ENCODE assay signal across 8 cellular contexts in the genomic region with DNA sequence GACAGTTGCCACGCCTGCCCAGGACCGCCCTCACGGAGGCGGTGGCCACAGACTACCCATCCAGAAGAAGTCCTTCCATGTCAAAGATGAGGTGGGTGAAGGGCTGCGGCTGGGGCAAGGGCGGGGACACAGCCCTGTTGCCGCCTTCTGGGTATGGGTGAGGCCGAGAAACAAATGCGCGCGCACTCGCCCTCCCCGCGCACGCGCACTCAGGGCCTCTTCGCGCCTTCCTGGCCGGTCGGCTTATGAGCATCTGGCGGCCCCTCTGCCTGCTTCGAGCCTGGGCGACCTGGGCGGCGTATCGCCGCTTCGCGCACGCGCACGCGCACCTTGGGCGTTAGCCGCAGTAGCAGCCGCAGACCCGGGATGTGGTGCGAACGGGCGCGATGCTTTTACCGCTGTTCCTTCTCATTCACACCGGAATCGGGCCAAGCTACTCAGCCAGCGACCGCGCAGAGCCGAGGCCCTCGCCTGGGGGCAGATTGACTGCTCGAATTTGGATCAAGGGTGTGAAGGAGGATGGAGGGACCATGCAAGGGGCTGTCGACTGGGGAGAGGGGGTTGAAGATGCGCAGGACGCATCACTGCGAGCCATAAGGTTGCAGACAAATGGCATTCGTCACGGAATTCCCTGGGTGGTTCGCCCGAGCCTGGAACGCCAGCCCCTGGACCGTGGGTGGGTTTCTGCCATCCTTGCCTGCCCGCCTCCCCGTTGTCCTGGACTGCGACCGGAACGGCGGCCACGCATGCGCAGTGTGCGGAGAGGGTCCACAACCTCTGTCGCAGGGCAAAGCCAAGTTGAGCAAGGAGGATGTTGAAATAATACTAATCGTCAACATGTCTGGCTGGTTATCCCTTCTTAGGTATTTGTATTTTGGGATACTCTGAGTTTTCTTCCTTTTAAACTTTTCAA.
DNase-seq lines count a peak whose midpoint lies in the region; ATAC-seq lines count a peak whose summit lies in the region.

No MANE protein-coding gene starts in this region.

- intact Hi-C loops in Right ventricle myocardium superior (cut with DNase I) (no loop called here), cardiac septum (cut with DNase I) (no loop called here)

- no peaks in the 10 kb centered on the region for H3K9me3 Mint-ChIP-seq in activated naive CD8-positive, alpha-beta T cell treated with anti-CD3 and anti-CD28 coated beads, Interleukin-2, amount 50 U/mL, for 24 hours

- H3K4me1 Mint-ChIP-seq in activated naive CD8-positive, alpha-beta T cell treated with anti-CD3 and anti-CD28 coated beads, Interleukin-2, amount 50 U/mL, for 24 hours, result peaks cover 1% of the 10 kb centered on the region

- ATAC-seq in Right ventricle myocardium superior (ENCODE audit: poor library complexity), result peak; percentile 89
- peak; percentile 82 for ATAC-seq in activated naive CD8-positive, alpha-beta T cell treated with anti-CD3 and anti-CD28 coated beads, Interleukin-2, amount 50 U/mL, for 24 hours

- H3K36me3 Mint-ChIP-seq in activated naive CD8-positive, alpha-beta T cell treated with anti-CD3 and anti-CD28 coated beads, Interleukin-2, amount 50 U/mL, for 24 hours (ENCODE audit: low read depth), result no peaks in the 10 kb centered on the region

- H3K27ac Mint-ChIP-seq in activated naive CD8-positive, alpha-beta T cell treated with anti-CD3 and anti-CD28 coated beads, Interleukin-2, amount 50 U/mL, for 24 hours, result peak overlapping the region; percentile 39

- DNase-seq in Right ventricle myocardium superior, result peak; percentile 75
- no peak for DNase-seq in cardiac septum (ENCODE audit: low spot score)
- DNase-seq in activated naive CD8-positive, alpha-beta T cell treated with anti-CD3 and anti-CD28 coated beads, Interleukin-2, amount 50 U/mL, for 24 hours, result peak; percentile 42
- DNase-seq in occipital lobe (lab: John Stamatoyannopoulos, UW), result peak; percentile 8
- no peak for DNase-seq in foreskin melanocyte
- no peak for DNase-seq in iPS-NIHi11 (ENCODE audit: low spot score)
- no peak for DNase-seq in NK-92 treated with Interleukin-12 subunit alpha and Interleukin-12 subunit beta, amount 100 ng/mL, for 24 hours (lab: John Stamatoyannopoulos, UW)
- no peak for DNase-seq in OCI-M2 (lab: John Stamatoyannopoulos, UW; ENCODE audit: unreplicated experiment)

- H3K27me3 Mint-ChIP-seq in activated naive CD8-positive, alpha-beta T cell treated with anti-CD3 and anti-CD28 coated beads, Interleukin-2, amount 50 U/mL, for 24 hours, result peaks cover 1% of the 10 kb centered on the region

- no peak overlapping the region for H3K4me3 Mint-ChIP-seq in activated naive CD8-positive, alpha-beta T cell treated with anti-CD3 and anti-CD28 coated beads, Interleukin-2, amount 50 U/mL, for 24 hours

Comparison
In these comparisons a context has a peak if more than half of its experiments do, and no peak if none do; other contexts are left out.
1. DNase-seq: peak in Right ventricle myocardium superior (single experiment), activated naive CD8-positive, alpha-beta T cell treated with anti-CD3 and anti-CD28 coated beads, Interleukin-2, amount 50 U/mL, for 24 hours (single experiment) and occipital lobe (single experiment); none in cardiac septum (single experiment), foreskin melanocyte (single experiment), iPS-NIHi11 (single experiment), NK-92 treated with Interleukin-12 subunit alpha and Interleukin-12 subunit beta, amount 100 ng/mL, for 24 hours (single experiment) and OCI-M2 (single experiment).